8 cellular contexts compared by ENCODE assay signal in genomic region chr2:175167792-175168563, GRCh38.
A peak's percentile ranks its signal among the peaks of the same experiment; 100 is the strongest.
DNase-seq lines count a peak whose midpoint lies in the region; ATAC-seq and FAIRE-seq lines count a peak whose summit lies in the region.

ATF2 (minus strand) TSS chr2:175168203; CDS start chr2:175136443, 31,760 bp downstream.

- H3K27ac Mint-ChIP-seq in effector memory CD8-positive, alpha-beta T cell: peak within 1 kb of the TSS; percentile 98 to 99

- peak; percentile 98 for FAIRE-seq in HTR-8/SVneo (lab: Jason Lieb, UNC)

- no peaks in the 10 kb centered on the region for H3K9me3 Mint-ChIP-seq in effector memory CD8-positive, alpha-beta T cell

- H3K4me1 Mint-ChIP-seq in effector memory CD8-positive, alpha-beta T cell (ENCODE audit: low read depth in 2 of 2): peaks cover 18 to 29% of the 10 kb centered on the region in 2 donors

- DNase-seq in COLO829 (ENCODE audit: low spot score): peak; percentile 96
- peak; percentile 95 for DNase-seq in HTR-8/SVneo (ENCODE audit: insufficient read length, low spot score)
- DNase-seq in NOMO-1 treated with dmso at 0.1 percent for 144 hours (lab: John Stamatoyannopoulos, UW; ENCODE audit: unreplicated experiment): peak; percentile 99
- peak; percentile 70 to 92 (median 85) for DNase-seq in activated CD8-positive, alpha-beta memory T cell treated with anti-CD3 and anti-CD28 coated beads for 48 hours (ENCODE audit: low read depth in 2 of 3, low spot score in 2 of 3)
- DNase-seq in effector memory CD8-positive, alpha-beta T cell: peak; percentile 96 to 98 (median 96)
- peak; percentile 99 for DNase-seq in medulla oblongata (ENCODE audit: extremely low spot score)
- DNase-seq in stimulated activated CD8-positive, alpha-beta memory T cell treated with anti-CD3 and anti-CD28 coated beads, Interleukin-12 subunit alpha, Interleukin-12 subunit beta, amount 100 ng/mL, for 1 hour (ENCODE audit: low read depth): peak; percentile 95

- H3K36me3 Mint-ChIP-seq in effector memory CD8-positive, alpha-beta T cell (ENCODE audit: insufficient read depth): peaks cover 28% of the 10 kb centered on the region

- ATAC-seq in GM21367 (IDR thresholded peaks at IDR 0.05; ENCODE audit: unreplicated experiment): peak; percentile 97
- peak; percentile 87 for ATAC-seq in effector memory CD8-positive, alpha-beta T cell (replicated peaks)

- no peaks in the 10 kb centered on the region for H3K27me3 Mint-ChIP-seq in effector memory CD8-positive, alpha-beta T cell

- peak within 1 kb of the TSS; percentile 86 to 93 for H3K4me3 Mint-ChIP-seq in effector memory CD8-positive, alpha-beta T cell

Comparison
In these comparisons a context has a peak if more than half of its experiments do, and no peak if none do; other contexts are left out.
1. Peak in every context shown above with its lines: DNase-seq and ATAC-seq.